ENCODE assay signal across 1 cellular context in the genomic region with DNA sequence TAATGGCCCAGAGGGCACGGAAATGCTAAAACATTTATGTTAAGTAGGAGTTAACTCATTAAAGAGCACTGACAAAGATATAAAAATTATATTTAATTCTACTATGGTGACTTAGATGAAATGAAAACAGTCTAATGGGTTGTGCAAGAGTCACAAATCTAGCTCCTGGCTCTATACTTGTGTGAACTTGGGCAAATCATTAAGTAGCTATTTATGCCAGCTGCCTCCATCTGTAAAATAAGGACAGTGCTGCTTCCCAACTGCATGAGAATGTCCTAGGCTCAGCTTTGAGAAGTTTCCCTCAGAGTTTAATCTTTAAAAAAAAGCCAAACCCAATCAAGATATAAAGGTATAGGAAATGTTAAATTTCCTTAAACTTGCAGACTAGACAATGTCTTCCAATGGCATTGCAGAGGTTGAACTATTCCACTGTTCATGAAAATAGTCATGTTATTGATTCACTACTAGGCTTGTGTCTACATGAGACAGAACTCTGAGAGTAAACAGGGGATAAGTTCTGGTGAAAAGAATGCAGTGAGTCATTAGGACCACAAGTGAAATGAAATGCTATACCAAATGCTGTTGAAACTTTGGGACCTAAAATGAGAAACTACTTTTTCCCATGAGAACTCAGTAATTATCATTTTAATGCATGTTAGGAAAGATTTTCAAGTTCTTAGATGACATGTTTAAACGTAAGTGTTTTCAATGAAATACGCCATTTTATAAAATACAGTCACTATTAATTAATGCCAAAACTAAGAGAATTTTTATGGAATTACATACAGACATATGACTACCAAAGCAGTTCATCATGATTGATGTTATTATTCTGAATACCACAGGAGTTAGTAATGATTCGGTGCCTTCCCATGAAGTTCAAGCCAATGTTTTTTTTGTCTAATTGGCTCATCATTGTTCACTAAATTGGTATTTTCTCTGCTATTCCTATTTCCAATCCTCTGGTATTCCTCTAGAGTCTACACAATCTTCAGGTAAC.
TF ChIP-seq lines count a peak whose summit lies in the region.

No MANE protein-coding gene starts in this region.

TF ChIP-seq in SK-N-SH, 30 proteins besides CTCF, POLR2A, EP300 and RAD21 (continued from another document):
- TF ChIP-seq NRF1 (IDR thresholded peaks at IDR 0.05; ENCODE audit: low read depth, low read length) (no peak), JUND (IDR thresholded peaks at IDR 0.05) (peak; percentile 80), FOXM1 (IDR thresholded peaks at IDR 0.05; ENCODE audit: low read depth) (peak; percentile 54; the same call in 1 of the 2 replicates), NFIC (IDR thresholded peaks at IDR 0.05; ENCODE audit: borderline replicate concordance) (peak; percentile 74), RFX5 (IDR thresholded peaks at IDR 0.05; ENCODE audit: low read length) (no peak), TEAD4 (IDR thresholded peaks at IDR 0.05; ENCODE audit: borderline replicate concordance, insufficient read depth) (peak; percentile 90), FOSL2 (IDR thresholded peaks at IDR 0.05; ENCODE audit: borderline replicate concordance, low read depth) (peak; percentile 76), EZH2phosphoT487 (IDR thresholded peaks at IDR 0.05; ENCODE audit: borderline replicate concordance, low read depth) (no peak), POLR2AphosphoS5 (IDR thresholded peaks at IDR 0.05; ENCODE audit: low read depth, low read length) (peak; percentile 77; the same call in 1 of the 2 replicates), FOXJ3 (CRISPR knock-in tag; IDR thresholded peaks at IDR 0.05) (no peak), GABPA (IDR thresholded peaks at IDR 0.05; ENCODE audit: low read depth) (no peak), SMC3 (IDR thresholded peaks at IDR 0.05; ENCODE audit: low read depth, low read length) (no peak)
- TF ChIP-seq, protein P1, sequence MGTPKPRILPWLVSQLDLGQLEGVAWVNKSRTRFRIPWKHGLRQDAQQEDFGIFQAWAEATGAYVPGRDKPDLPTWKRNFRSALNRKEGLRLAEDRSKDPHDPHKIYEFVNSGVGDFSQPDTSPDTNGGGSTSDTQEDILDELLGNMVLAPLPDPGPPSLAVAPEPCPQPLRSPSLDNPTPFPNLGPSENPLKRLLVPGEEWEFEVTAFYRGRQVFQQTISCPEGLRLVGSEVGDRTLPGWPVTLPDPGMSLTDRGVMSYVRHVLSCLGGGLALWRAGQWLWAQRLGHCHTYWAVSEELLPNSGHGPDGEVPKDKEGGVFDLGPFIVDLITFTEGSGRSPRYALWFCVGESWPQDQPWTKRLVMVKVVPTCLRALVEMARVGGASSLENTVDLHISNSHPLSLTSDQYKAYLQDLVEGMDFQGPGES (IDR thresholded peaks at IDR 0.05; ENCODE audit: low read depth, low read length) = no peak
- TF ChIP-seq, protein P2, sequence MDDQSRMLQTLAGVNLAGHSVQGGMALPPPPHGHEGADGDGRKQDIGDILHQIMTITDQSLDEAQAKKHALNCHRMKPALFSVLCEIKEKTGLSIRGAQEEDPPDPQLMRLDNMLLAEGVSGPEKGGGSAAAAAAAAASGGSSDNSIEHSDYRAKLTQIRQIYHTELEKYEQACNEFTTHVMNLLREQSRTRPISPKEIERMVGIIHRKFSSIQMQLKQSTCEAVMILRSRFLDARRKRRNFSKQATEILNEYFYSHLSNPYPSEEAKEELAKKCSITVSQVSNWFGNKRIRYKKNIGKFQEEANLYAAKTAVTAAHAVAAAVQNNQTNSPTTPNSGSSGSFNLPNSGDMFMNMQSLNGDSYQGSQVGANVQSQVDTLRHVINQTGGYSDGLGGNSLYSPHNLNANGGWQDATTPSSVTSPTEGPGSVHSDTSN (IDR thresholded peaks at IDR 0.05) = peak; percentile 91
- TF ChIP-seq, protein P3, sequence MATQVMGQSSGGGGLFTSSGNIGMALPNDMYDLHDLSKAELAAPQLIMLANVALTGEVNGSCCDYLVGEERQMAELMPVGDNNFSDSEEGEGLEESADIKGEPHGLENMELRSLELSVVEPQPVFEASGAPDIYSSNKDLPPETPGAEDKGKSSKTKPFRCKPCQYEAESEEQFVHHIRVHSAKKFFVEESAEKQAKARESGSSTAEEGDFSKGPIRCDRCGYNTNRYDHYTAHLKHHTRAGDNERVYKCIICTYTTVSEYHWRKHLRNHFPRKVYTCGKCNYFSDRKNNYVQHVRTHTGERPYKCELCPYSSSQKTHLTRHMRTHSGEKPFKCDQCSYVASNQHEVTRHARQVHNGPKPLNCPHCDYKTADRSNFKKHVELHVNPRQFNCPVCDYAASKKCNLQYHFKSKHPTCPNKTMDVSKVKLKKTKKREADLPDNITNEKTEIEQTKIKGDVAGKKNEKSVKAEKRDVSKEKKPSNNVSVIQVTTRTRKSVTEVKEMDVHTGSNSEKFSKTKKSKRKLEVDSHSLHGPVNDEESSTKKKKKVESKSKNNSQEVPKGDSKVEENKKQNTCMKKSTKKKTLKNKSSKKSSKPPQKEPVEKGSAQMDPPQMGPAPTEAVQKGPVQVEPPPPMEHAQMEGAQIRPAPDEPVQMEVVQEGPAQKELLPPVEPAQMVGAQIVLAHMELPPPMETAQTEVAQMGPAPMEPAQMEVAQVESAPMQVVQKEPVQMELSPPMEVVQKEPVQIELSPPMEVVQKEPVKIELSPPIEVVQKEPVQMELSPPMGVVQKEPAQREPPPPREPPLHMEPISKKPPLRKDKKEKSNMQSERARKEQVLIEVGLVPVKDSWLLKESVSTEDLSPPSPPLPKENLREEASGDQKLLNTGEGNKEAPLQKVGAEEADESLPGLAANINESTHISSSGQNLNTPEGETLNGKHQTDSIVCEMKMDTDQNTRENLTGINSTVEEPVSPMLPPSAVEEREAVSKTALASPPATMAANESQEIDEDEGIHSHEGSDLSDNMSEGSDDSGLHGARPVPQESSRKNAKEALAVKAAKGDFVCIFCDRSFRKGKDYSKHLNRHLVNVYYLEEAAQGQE (IDR thresholded peaks at IDR 0.05; ENCODE audit: low read depth, low read length) = no peak
- TF ChIP-seq, protein P4, sequence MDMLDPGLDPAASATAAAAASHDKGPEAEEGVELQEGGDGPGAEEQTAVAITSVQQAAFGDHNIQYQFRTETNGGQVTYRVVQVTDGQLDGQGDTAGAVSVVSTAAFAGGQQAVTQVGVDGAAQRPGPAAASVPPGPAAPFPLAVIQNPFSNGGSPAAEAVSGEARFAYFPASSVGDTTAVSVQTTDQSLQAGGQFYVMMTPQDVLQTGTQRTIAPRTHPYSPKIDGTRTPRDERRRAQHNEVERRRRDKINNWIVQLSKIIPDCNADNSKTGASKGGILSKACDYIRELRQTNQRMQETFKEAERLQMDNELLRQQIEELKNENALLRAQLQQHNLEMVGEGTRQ (IDR thresholded peaks at IDR 0.05; ENCODE audit: borderline replicate concordance, low read depth, low read length) = no peak
